18 cellular contexts compared by ENCODE assay signal in the genomic region with DNA sequence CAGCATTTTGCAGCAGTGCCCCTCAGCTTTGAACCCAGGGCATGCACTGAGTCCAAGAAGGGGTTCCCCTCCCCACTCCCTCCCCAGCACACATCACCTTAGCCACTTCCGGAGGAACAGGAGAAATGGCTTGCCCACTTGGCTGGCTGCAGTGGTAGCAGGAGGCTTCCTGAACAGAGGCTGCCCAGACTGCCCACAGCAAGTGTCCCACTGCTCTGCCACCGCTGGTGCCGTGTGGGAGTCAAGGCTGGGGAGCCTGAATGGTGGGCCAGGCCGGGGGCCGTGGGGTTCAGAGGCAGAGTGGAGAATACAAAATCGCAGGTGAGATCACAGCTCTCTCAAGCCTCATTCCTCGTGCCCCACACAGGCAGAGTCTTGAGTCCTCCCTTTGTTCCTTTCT. TPM values are rescaled to one million over a fixed set of nuclear protein-coding genes. Genes with fewer than 3 reads are reported as not detected.
DNase-seq lines count a peak whose midpoint lies in the region; ATAC-seq and TF ChIP-seq lines count a peak whose summit lies in the region.
"Had no signal": no experiment of that assay in that cellular context is flagged by ENCODE, and none has a peak within 500 bp of the region (broad histone marks: within the 10 kb centered on the region; RNA-seq: fewer than 3 reads in every experiment).

No MANE protein-coding gene starts in this region.

- no peaks in the 10 kb centered on the region for H3K9me3 Mint-ChIP-seq in CD8-positive, alpha-beta T cell
- no peaks in the 10 kb centered on the region for H3K9me3 Mint-ChIP-seq in activated T-helper 1 cell treated with anti-CD3 and anti-CD28 coated beads, Interleukin-12 subunit alpha, Interleukin-12 subunit beta, Interleukin-2, Interleukin-4 antibody, amounts not matched to agents 30 ng/mL and 10 ng/mL and 1 ng/mL, durations not matched to agents 14 hours and 24 hours and 36 hours
- no peaks in the 10 kb centered on the region for H3K9me3 Mint-ChIP-seq in natural killer cell treated with Interleukin-12 subunit alpha and Interleukin-12 subunit beta and Interleukin-15 and Interleukin-18, amount 100 ng/mL, for 72 hours

- in situ Hi-C loops in GM13976 (cut with MboI; ENCODE audit: low sequenced_read_pairs, unreplicated experiment): no loop called here

- H3K9me3 ChIP-seq in CD8-positive, alpha-beta T cell (ENCODE audit: low read length): no peaks in the 10 kb centered on the region
- no peaks in the 10 kb centered on the region for H3K9me3 ChIP-seq in KOPT-K1 (ENCODE audit: insufficient read depth, low read length, poor library complexity, severe bottlenecking)
- no peaks in the 10 kb centered on the region for H3K9me3 ChIP-seq in colonic mucosa
- H3K9me3 ChIP-seq: pancreas had no signal

- H3K9ac ChIP-seq in colonic mucosa (ENCODE audit: low read depth in 2 of 2, low read length in 2 of 2): peak overlapping the region in 1 of 2 donors; percentile 43

- H3K4me3 ChIP-seq in CD8-positive, alpha-beta T cell (ENCODE audit: low read depth, low read length): no peak overlapping the region
- H3K4me3 ChIP-seq in colonic mucosa: no peak overlapping the region
- H3K4me3 ChIP-seq: lung, pancreas had no signal

- H3K27ac Mint-ChIP-seq in CD8-positive, alpha-beta T cell: peak overlapping the region; percentile 94
- peak overlapping the region; percentile 87 for H3K27ac Mint-ChIP-seq in activated T-helper 1 cell treated with anti-CD3 and anti-CD28 coated beads, Interleukin-12 subunit alpha, Interleukin-12 subunit beta, Interleukin-2, Interleukin-4 antibody, amounts not matched to agents 30 ng/mL and 10 ng/mL and 1 ng/mL, durations not matched to agents 14 hours and 24 hours and 36 hours
- peak overlapping the region; percentile 96 to 98 for H3K27ac Mint-ChIP-seq in natural killer cell treated with Interleukin-12 subunit alpha and Interleukin-12 subunit beta and Interleukin-15 and Interleukin-18, amount 100 ng/mL, for 72 hours

- no peaks in the 10 kb centered on the region for H3K27me3 ChIP-seq in CD8-positive, alpha-beta T cell (ENCODE audit: insufficient read depth, low read length)
- no peaks in the 10 kb centered on the region for H3K27me3 ChIP-seq in colonic mucosa
- H3K27me3 ChIP-seq: pancreas had no signal

- H3K4me3 Mint-ChIP-seq in CD8-positive, alpha-beta T cell: peak overlapping the region; percentile 61
- peak overlapping the region; percentile 74 for H3K4me3 Mint-ChIP-seq in activated T-helper 1 cell treated with anti-CD3 and anti-CD28 coated beads, Interleukin-12 subunit alpha, Interleukin-12 subunit beta, Interleukin-2, Interleukin-4 antibody, amounts not matched to agents 30 ng/mL and 10 ng/mL and 1 ng/mL, durations not matched to agents 14 hours and 24 hours and 36 hours
- peak overlapping the region; percentile 93 for H3K4me3 Mint-ChIP-seq in natural killer cell treated with Interleukin-12 subunit alpha and Interleukin-12 subunit beta and Interleukin-15 and Interleukin-18, amount 100 ng/mL, for 72 hours

- no peak for TF ChIP-seq CTCF in CD8-positive, alpha-beta T cell (IDR thresholded peaks at IDR 0.05)
- TF ChIP-seq CTCF in GM13976 (IDR thresholded peaks at IDR 0.05; ENCODE audit: borderline replicate concordance, control extremely low read depth, extremely low read depth, insufficient read depth, missing control alignments): no peak
- TF ChIP-seq CTCF in colonic mucosa (IDR thresholded peaks at IDR 0.05): no peak

- H3K4me1 ChIP-seq in CD8-positive, alpha-beta T cell (ENCODE audit: insufficient read depth, low read length): peaks cover 97% of the 10 kb centered on the region
- H3K4me1 ChIP-seq in colonic mucosa: no peaks in the 10 kb centered on the region
- H3K4me1 ChIP-seq: pancreas had no signal

- peak overlapping the region; percentile 14 for H3K27ac ChIP-seq in CD8-positive, alpha-beta T cell (ENCODE audit: low read depth, low read length)
- H3K27ac ChIP-seq in KOPT-K1 (ENCODE audit: low read depth, low read length, poor library complexity, severe bottlenecking) (peak overlapping the region; percentile 59), colonic mucosa (no peak overlapping the region)
- H3K27ac ChIP-seq: pancreas had no signal

- DNase-seq in CD8-positive, alpha-beta T cell: no peak
- DNase-seq in activated T-helper 1 cell treated with anti-CD3 and anti-CD28 coated beads, Interleukin-12 subunit alpha, Interleukin-12 subunit beta, Interleukin-2, Interleukin-4 antibody, amounts not matched to agents 30 ng/mL and 10 ng/mL and 1 ng/mL, durations not matched to agents 14 hours and 24 hours and 36 hours (ENCODE audit: low spot score): no peak
- peak; percentile 81 for DNase-seq in natural killer cell treated with Interleukin-12 subunit alpha and Interleukin-12 subunit beta and Interleukin-15 and Interleukin-18, amount 100 ng/mL, for 72 hours (ENCODE audit: low spot score)
- DNase-seq in GM13976 (ENCODE audit: low spot score) (no peak), colonic mucosa (no peak)
- DNase-seq: Calu3; islet precursor cell; Karpas-422; NCI-H1092 treated with DMSO at 0.1 percent for 48 hours; NCI-H2107; NCI-H524; pancreas; SHP77 treated with DMSO at 0.1 percent for 48 hours; stimulated activated CD4-positive, alpha-beta T cell treated with anti-CD3 and anti-CD28 coated beads, Interleukin-1b, Interleukin-23, amount 100 ng/mL, for 48 hours had no signal

- H3K4me1 Mint-ChIP-seq in CD8-positive, alpha-beta T cell (ENCODE audit: low read depth): peaks cover 97% of the 10 kb centered on the region
- H3K4me1 Mint-ChIP-seq in activated T-helper 1 cell treated with anti-CD3 and anti-CD28 coated beads, Interleukin-12 subunit alpha, Interleukin-12 subunit beta, Interleukin-2, Interleukin-4 antibody, amounts not matched to agents 30 ng/mL and 10 ng/mL and 1 ng/mL, durations not matched to agents 14 hours and 24 hours and 36 hours (ENCODE audit: low read depth): peaks cover 96% of the 10 kb centered on the region
- H3K4me1 Mint-ChIP-seq in natural killer cell treated with Interleukin-12 subunit alpha and Interleukin-12 subunit beta and Interleukin-15 and Interleukin-18, amount 100 ng/mL, for 72 hours (ENCODE audit: low read depth in 2 of 2): peaks cover 92 to 96% of the 10 kb centered on the region in 2 donors

- POLR2A ChIA-PET in CD8-positive, alpha-beta T cell (lab: Charles Lee): interaction anchor here (1.1 to 3.6 kb wide), 6 partner anchors 9 to 53 kb away, joined by 3 to 17 read pairs (median 6); no protein-coding TSS in a partner anchor

- peaks cover 5% of the 10 kb centered on the region for H3K36me3 ChIP-seq in CD8-positive, alpha-beta T cell (ENCODE audit: insufficient read depth, low read length)
- peaks cover 94% of the 10 kb centered on the region for H3K36me3 ChIP-seq in KOPT-K1 (ENCODE audit: insufficient read depth, low read length)
- no peaks in the 10 kb centered on the region for H3K36me3 ChIP-seq in colonic mucosa
- H3K36me3 ChIP-seq: pancreas had no signal

- CTCF ChIA-PET in CD8-positive, alpha-beta T cell (lab: Charles Lee): interaction anchor here (0.7 to 1.6 kb wide), 8 partner anchors 9 to 75 kb away, joined by 3 to 5 read pairs (median 3); a partner anchor contains a TSS

- no peaks in the 10 kb centered on the region for H3K27me3 Mint-ChIP-seq in CD8-positive, alpha-beta T cell (ENCODE audit: low read depth)
- H3K27me3 Mint-ChIP-seq in activated T-helper 1 cell treated with anti-CD3 and anti-CD28 coated beads, Interleukin-12 subunit alpha, Interleukin-12 subunit beta, Interleukin-2, Interleukin-4 antibody, amounts not matched to agents 30 ng/mL and 10 ng/mL and 1 ng/mL, durations not matched to agents 14 hours and 24 hours and 36 hours (ENCODE audit: insufficient read depth): no peaks in the 10 kb centered on the region
- H3K27me3 Mint-ChIP-seq in natural killer cell treated with Interleukin-12 subunit alpha and Interleukin-12 subunit beta and Interleukin-15 and Interleukin-18, amount 100 ng/mL, for 72 hours: no peaks in the 10 kb centered on the region

- intact Hi-C loops in CD8-positive, alpha-beta T cell (cut with DNase I, micrococcal nuclease): loop anchor here (1.0 to 5.0 kb wide), 3 partner anchors 9 to 36 kb away; a partner anchor contains a TSS
- intact Hi-C loops in activated T-helper 1 cell treated with anti-CD3 and anti-CD28 coated beads, Interleukin-12 subunit alpha, Interleukin-12 subunit beta, Interleukin-2, Interleukin-4 antibody, amounts not matched to agents 30 ng/mL and 10 ng/mL and 1 ng/mL, durations not matched to agents 14 hours and 24 hours and 36 hours (cut with micrococcal nuclease): no loop called here
- intact Hi-C loops in colonic mucosa (cut with DNase I): no loop called here

- peaks cover 76% of the 10 kb centered on the region for H3K36me3 Mint-ChIP-seq in CD8-positive, alpha-beta T cell
- peaks cover 55% of the 10 kb centered on the region for H3K36me3 Mint-ChIP-seq in activated T-helper 1 cell treated with anti-CD3 and anti-CD28 coated beads, Interleukin-12 subunit alpha, Interleukin-12 subunit beta, Interleukin-2, Interleukin-4 antibody, amounts not matched to agents 30 ng/mL and 10 ng/mL and 1 ng/mL, durations not matched to agents 14 hours and 24 hours and 36 hours (ENCODE audit: low read depth)
- H3K36me3 Mint-ChIP-seq in natural killer cell treated with Interleukin-12 subunit alpha and Interleukin-12 subunit beta and Interleukin-15 and Interleukin-18, amount 100 ng/mL, for 72 hours: peaks cover 15% of the 10 kb centered on the region

- peak; percentile 14 for ATAC-seq in CD8-positive, alpha-beta T cell
- ATAC-seq in natural killer cell treated with Interleukin-12 subunit alpha and Interleukin-12 subunit beta and Interleukin-15 and Interleukin-18, amount 100 ng/mL, for 72 hours: peak; percentile 51 to 62
- ATAC-seq in GM18498 (IDR thresholded peaks at IDR 0.05; ENCODE audit: unreplicated experiment) (no peak), HG03280 (IDR thresholded peaks at IDR 0.05; ENCODE audit: unreplicated experiment) (no peak)
- ATAC-seq: pancreas had no signal

RNA-seq across cellular contexts. Expression of a gene that starts 34.5 kb away (rescaled TPM):
- total RNA-seq in CD8-positive, alpha-beta T cell: 100 to 1,000 TPM; 327 to 331 TPM
- 237 and 238 TPM in 2 replicates for total RNA-seq in activated T-helper 1 cell treated with anti-CD3 and anti-CD28 coated beads, Interleukin-12 subunit alpha, Interleukin-12 subunit beta, Interleukin-2, Interleukin-4 antibody, amounts not matched to agents 30 ng/mL and 10 ng/mL and 1 ng/mL, durations not matched to agents 14 hours and 24 hours and 36 hours
- 100 to 1,000 TPM; 169 to 384 TPM for total RNA-seq in natural killer cell treated with Interleukin-12 subunit alpha and Interleukin-12 subunit beta and Interleukin-15 and Interleukin-18, amount 100 ng/mL, for 72 hours
- total RNA-seq in colonic mucosa: 1 to 10 TPM; 2.6 to 4.9 TPM

Comparison
In these comparisons a context has a peak if more than half of its experiments do, and no peak if none do; other contexts are left out.
1. ATAC-seq: peak in CD8-positive, alpha-beta T cell (single experiment) and natural killer cell treated with Interleukin-12 subunit alpha and Interleukin-12 subunit beta and Interleukin-15 and Interleukin-18, amount 100 ng/mL, for 72 hours (2 of 2); none in GM18498 (single experiment) and HG03280 (single experiment).
2. RNA of a gene that starts 34.5 kb away (total RNA-seq): 169 to 384 TPM in natural killer cell treated with Interleukin-12 subunit alpha and Interleukin-12 subunit beta and Interleukin-15 and Interleukin-18, amount 100 ng/mL, for 72 hours, 327 to 331 TPM in CD8-positive, alpha-beta T cell and 237 to 238 TPM in activated T-helper 1 cell treated with anti-CD3 and anti-CD28 coated beads, Interleukin-12 subunit alpha, Interleukin-12 subunit beta, Interleukin-2, Interleukin-4 antibody, amounts not matched to agents 30 ng/mL and 10 ng/mL and 1 ng/mL, durations not matched to agents 14 hours and 24 hours and 36 hours; 2.6 to 4.9 TPM in colonic mucosa; every median in the first group is over 10 times any median in the second.
3. intact Hi-C loops: an anchor here in CD8-positive, alpha-beta T cell (1.0 to 5.0 kb wide); none called in activated T-helper 1 cell treated with anti-CD3 and anti-CD28 coated beads, Interleukin-12 subunit alpha, Interleukin-12 subunit beta, Interleukin-2, Interleukin-4 antibody, amounts not matched to agents 30 ng/mL and 10 ng/mL and 1 ng/mL, durations not matched to agents 14 hours and 24 hours and 36 hours and colonic mucosa.
4. Peak in every context shown above with its lines, with median percentiles within 50 percentile points of each other: H3K27ac Mint-ChIP-seq and H3K4me3 Mint-ChIP-seq.